In genomic region chr20:62181808-62182207, GRCh38 we compare ENCODE assay signal across 8 cellular contexts. TPM values are rescaled to one million over a fixed set of nuclear protein-coding genes. Genes with fewer than 3 reads are reported as not detected.
A peak's percentile ranks its signal among the peaks of the same experiment; 100 is the strongest.
DNase-seq lines count a peak whose midpoint lies in the region; ATAC-seq and TF ChIP-seq lines count a peak whose summit lies in the region.

No MANE protein-coding gene starts in this region.

- peaks cover 28% of the 10 kb centered on the region for H3K79me2 ChIP-seq in neural progenitor cell (ENCODE audit: low read depth)

- H3K27me3 ChIP-seq in dorsolateral prefrontal cortex (no peaks in the 10 kb centered on the region), neural progenitor cell (no peaks in the 10 kb centered on the region)

- H4K20me1 ChIP-seq in neural progenitor cell (ENCODE audit: low read depth), result no peaks in the 10 kb centered on the region

- H3K9ac ChIP-seq in neural progenitor cell, result no peak overlapping the region

- no TSS peak for BruUV-seq in Calu3 (replicated peaks; lab: Mats Ljungman, UMichigan)

- H3K4me3 ChIP-seq in dorsolateral prefrontal cortex, result peak overlapping the region in 56 of 59 donors; percentile 2 to 100 (median 98)
- H3K4me3 ChIP-seq in neural progenitor cell, result peak overlapping the region; percentile 95

- H3K36me3 Mint-ChIP-seq in Calu3 (ENCODE audit: insufficient read depth, unreplicated experiment), result peaks cover 35% of the 10 kb centered on the region
- H3K36me3 Mint-ChIP-seq in neural progenitor cell, result no peaks in the 10 kb centered on the region

- peaks cover 7% of the 10 kb centered on the region for H3K36me3 ChIP-seq in neural progenitor cell

- H3K4me3 Mint-ChIP-seq in Calu3 (ENCODE audit: low read depth, unreplicated experiment), result peak overlapping the region; percentile 94
- H3K4me3 Mint-ChIP-seq in neural progenitor cell, result peak overlapping the region; percentile 96

- peak overlapping the region; percentile 88 for H3K4me2 ChIP-seq in neural progenitor cell

- no peak for DNase-seq in Calu3
- DNase-seq in NAMALWA (ENCODE audit: low spot score), result peak; percentile 51
- no peak for DNase-seq in dorsolateral prefrontal cortex
- DNase-seq in neural progenitor cell (ENCODE audit: low spot score), result no peak
- DNase-seq in substantia nigra (lab: John Stamatoyannopoulos, UW), result no peak
- no peak for DNase-seq in retina

- peaks cover 35% of the 10 kb centered on the region for H3F3A ChIP-seq in neural progenitor cell (ENCODE audit: low read depth)

- H3K4me1 ChIP-seq in neural progenitor cell, result peaks cover 10% of the 10 kb centered on the region

- no peak overlapping the region for H2AFZ ChIP-seq in neural progenitor cell (replicated peaks)

- no peaks in the 10 kb centered on the region for H3K9me3 ChIP-seq in neural progenitor cell (ENCODE audit: low read depth)

- CTCF ChIA-PET in Calu3 (lab: Charles Lee), result no interaction called here

- TF ChIP-seq CTCF in Calu3 (IDR thresholded peaks at IDR 0.05; ENCODE audit: unreplicated experiment) (no peak), dorsolateral prefrontal cortex (IDR thresholded peaks at IDR 0.05 in 54 of 56, conservative IDR thresholded peaks at IDR 0.05 in 2 of 56; ENCODE audit: low read depth in 1 of 56, partially characterized antibody in 56 of 56) (no peak), neural progenitor cell (IDR thresholded peaks at IDR 0.05) (no peak)

- peak overlapping the region; percentile 96 for H3K27ac Mint-ChIP-seq in Calu3 (ENCODE audit: unreplicated experiment)
- no peak overlapping the region for H3K27ac Mint-ChIP-seq in neural progenitor cell

- H3K9me3 Mint-ChIP-seq in Calu3 (ENCODE audit: low read depth, unreplicated experiment) (no peaks in the 10 kb centered on the region), neural progenitor cell (no peaks in the 10 kb centered on the region)

- no peaks in the 10 kb centered on the region for H3K27me3 Mint-ChIP-seq in Calu3 (ENCODE audit: unreplicated experiment)
- H3K27me3 Mint-ChIP-seq in neural progenitor cell (ENCODE audit: insufficient read depth, low read depth), result peaks cover 3% of the 10 kb centered on the region

- H3K4me1 Mint-ChIP-seq in Calu3 (ENCODE audit: low read depth, unreplicated experiment) (peaks cover 21% of the 10 kb centered on the region), neural progenitor cell (peaks cover 17% of the 10 kb centered on the region)

- ATAC-seq in GM21526 (IDR thresholded peaks at IDR 0.05; ENCODE audit: low FRiP score, unreplicated experiment) (no peak), GM18502 (IDR thresholded peaks at IDR 0.05; ENCODE audit: poor library complexity, unreplicated experiment) (no peak)

- H3K27ac ChIP-seq in dorsolateral prefrontal cortex (peak overlapping the region in 12 of 59 donors; percentile 87 to 95 (median 92)), neural progenitor cell (no peak overlapping the region), substantia nigra (ENCODE audit: low read depth, low read length, poor library complexity, severe bottlenecking) (no peak overlapping the region)

- intact Hi-C loops in Calu3 (cut with micrococcal nuclease; ENCODE audit: unreplicated experiment), result no loop called here
- intact Hi-C loops in dorsolateral prefrontal cortex (cut with DNase I), result loop anchor here (1.0 to 5.0 kb wide), 6 partner anchors 39 to 205 kb away; partner anchors contain the start of genes ADRM1 (in 2 of the 2), PSMA7 (in 2 of the 2), RPS21 (in 2 of the 2) and SS18L1 (in 2 of the 2)

RNA-seq across cellular contexts. Expression of gene MTG2, which starts 1.0 kb away (rescaled TPM):
- total RNA-seq in Calu3 (2022) (87.9 and 92.6 TPM in 2 replicates), dorsolateral prefrontal cortex (10 to 100 TPM; 29.6 to 57.5 (median 39.1) TPM), neural progenitor cell (ENCODE audit: low replicate concordance) (16.2 and 19.2 TPM in 2 replicates)

RNA-seq across cellular contexts. Expression of gene SS18L1, which starts 38.2 kb away (rescaled TPM):
- 47.4 and 53.7 TPM in 2 replicates for total RNA-seq in Calu3 (2022)
- total RNA-seq in dorsolateral prefrontal cortex, result 10 to 100 TPM; 23.7 to 55.2 (median 35.7) TPM
- total RNA-seq in neural progenitor cell (ENCODE audit: low replicate concordance), result 25.5 and 26.1 TPM in 2 replicates

RNA-seq across cellular contexts. Expression of gene HRH3, which starts 38.3 kb away (rescaled TPM):
- total RNA-seq in Calu3 (2022) (not detected in 2 replicates), dorsolateral prefrontal cortex (10 to 100 TPM in 118 of 120 experiments, 1 to 10 TPM in 2; 3.7 to 43.5 (median 22.0) TPM), neural progenitor cell (ENCODE audit: low replicate concordance) (0.09 and 1.7 TPM in 2 replicates)

RNA-seq across cellular contexts. Expression of gene PSMA7, which starts 38.6 kb away (rescaled TPM):
- 514 and 518 TPM in 2 replicates for total RNA-seq in Calu3 (2022)
- 100 to 1,000 TPM in 114 of 120 experiments, 10 to 100 TPM in 6; 92.8 to 154 (median 124) TPM for total RNA-seq in dorsolateral prefrontal cortex
- total RNA-seq in neural progenitor cell (ENCODE audit: low replicate concordance), result 237 and 310 TPM in 2 replicates

RNA-seq across cellular contexts. Expression of gene OSBPL2, which starts 56.5 kb away (rescaled TPM):
- total RNA-seq in Calu3 (2022) (115 and 129 TPM in 2 replicates), dorsolateral prefrontal cortex (10 to 100 TPM; 54.4 to 93.9 (median 71.6) TPM), neural progenitor cell (ENCODE audit: low replicate concordance) (28.4 and 35.7 TPM in 2 replicates)
